ENCODE assay signal across 8 cellular contexts in the genomic region with DNA sequence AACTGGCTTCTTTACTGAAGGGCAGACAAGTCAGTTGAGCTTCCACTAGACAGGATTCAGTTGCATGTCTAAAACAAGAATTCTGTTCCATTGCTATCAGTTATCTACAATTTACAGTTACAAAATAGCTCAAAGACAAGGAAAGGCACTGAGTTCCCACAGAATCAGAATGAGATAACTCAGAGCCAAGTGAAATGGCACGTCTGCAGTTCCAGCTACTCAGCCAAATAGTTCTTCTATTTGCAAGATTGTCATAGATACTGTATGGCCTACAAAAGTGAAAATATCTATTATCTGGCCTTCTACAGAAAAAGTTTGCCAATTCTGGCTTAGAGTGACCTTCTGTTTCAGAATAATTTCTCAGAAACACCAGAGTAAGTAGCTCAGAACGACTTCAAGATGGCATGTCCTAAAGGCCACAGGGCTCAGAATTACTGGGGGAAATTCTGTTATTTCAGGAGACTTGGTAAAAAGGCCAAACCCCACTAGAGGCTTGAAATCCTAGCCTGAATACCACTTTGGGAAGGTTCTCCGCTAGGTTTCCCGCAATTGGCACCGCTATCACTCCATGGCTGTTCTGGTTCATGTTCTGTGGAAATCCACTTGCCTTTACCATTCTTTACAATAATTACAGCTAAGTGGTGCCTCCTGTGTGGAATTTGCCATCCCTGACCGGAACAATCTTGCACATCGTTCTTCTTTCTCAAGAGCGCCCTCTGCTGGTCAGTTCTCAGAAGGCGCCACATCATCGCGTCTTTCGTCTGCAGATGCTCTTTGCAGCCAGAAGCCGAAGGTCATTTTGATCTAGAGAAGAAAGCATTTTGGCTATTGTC. TPM values are rescaled to one million over a fixed set of nuclear protein-coding genes. Genes with fewer than 3 reads are reported as not detected.
DNase-seq lines count a peak whose midpoint lies in the region; ATAC-seq and TF ChIP-seq lines count a peak whose summit lies in the region.

No MANE protein-coding gene starts in this region.

- BruUV-seq in Caco-2 (replicated peaks; lab: Mats Ljungman, UMichigan), result no TSS peak

- H3K36me3 Mint-ChIP-seq in Caco-2 (ENCODE audit: insufficient read depth, unreplicated experiment), result no peaks in the 10 kb centered on the region
- no peaks in the 10 kb centered on the region for H3K36me3 Mint-ChIP-seq in T-helper 2 cell treated with Interferon-gamma antibody and Interleukin-4, amounts not matched to agents 5 μg/mL and 100 μg/mL, for 36 hours (ENCODE audit: low read depth)

- peak overlapping the region; percentile 49 for H3K27ac ChIP-seq in right cardiac atrium (ENCODE audit: low read length)

- H3K9me3 Mint-ChIP-seq in Caco-2 (ENCODE audit: unreplicated experiment), result peaks cover 5% of the 10 kb centered on the region
- no peaks in the 10 kb centered on the region for H3K9me3 Mint-ChIP-seq in T-helper 2 cell treated with Interferon-gamma antibody and Interleukin-4, amounts not matched to agents 5 μg/mL and 100 μg/mL, for 36 hours

- no peak overlapping the region for H3K27ac Mint-ChIP-seq in Caco-2 (ENCODE audit: unreplicated experiment)
- no peak overlapping the region for H3K27ac Mint-ChIP-seq in T-helper 2 cell treated with Interferon-gamma antibody and Interleukin-4, amounts not matched to agents 5 μg/mL and 100 μg/mL, for 36 hours

- no peaks in the 10 kb centered on the region for H3K27me3 Mint-ChIP-seq in Caco-2 (ENCODE audit: insufficient read depth, unreplicated experiment)
- no peaks in the 10 kb centered on the region for H3K27me3 Mint-ChIP-seq in T-helper 2 cell treated with Interferon-gamma antibody and Interleukin-4, amounts not matched to agents 5 μg/mL and 100 μg/mL, for 36 hours (ENCODE audit: low read depth)

- ATAC-seq in right cardiac atrium (peak; percentile 75 to 82), sciatic nerve (peak; percentile 90), GM21423 (IDR thresholded peaks at IDR 0.05; ENCODE audit: unreplicated experiment) (no peak)

- WGBS in right cardiac atrium, result 14% methylated on average over 13 of the region's 13 CpGs

- H3K36me3 ChIP-seq in Caco-2 (ENCODE audit: control insufficient read depth, insufficient read depth, low read length) (no peaks in the 10 kb centered on the region), HAP-1 (replicated peaks) (no peaks in the 10 kb centered on the region)

- CTCF ChIA-PET in Caco-2 (lab: Charles Lee), result interaction anchor here (0.6 to 3.1 kb wide), 7 partner anchors 10 to 202 kb away, joined by 3 to 11 read pairs (median 3); partner anchors contain the start of genes GNG2 and RTRAF

- H3K4me3 ChIP-seq in Caco-2 (ENCODE audit: low read depth, low read length) (no peak overlapping the region), HAP-1 (no peak overlapping the region), right cardiac atrium (ENCODE audit: low read length) (no peak overlapping the region)

- H3K27me3 ChIP-seq in Caco-2 (replicated peaks; ENCODE audit: control insufficient read depth, insufficient read depth, low read length) (no peaks in the 10 kb centered on the region), HAP-1 (ENCODE audit: low read depth) (no peaks in the 10 kb centered on the region), right cardiac atrium (ENCODE audit: control insufficient read depth, insufficient read depth) (no peaks in the 10 kb centered on the region)

- DNase-seq in Caco-2, result peak; percentile 73 to 86
- DNase-seq in HAP-1 (ENCODE audit: low spot score in 2 of 2), result peak; percentile 59 to 90
- DNase-seq in NCI-H1694 treated with DMSO at 0.1 percent for 48 hours (lab: John Stamatoyannopoulos, UW), result peak; percentile 60
- peak; percentile 69 for DNase-seq in T-helper 2 cell treated with Interferon-gamma antibody and Interleukin-4, amounts not matched to agents 5 μg/mL and 100 μg/mL, for 36 hours (ENCODE audit: low spot score)
- peak; percentile 35 for DNase-seq in amniotic stem cell (lab: John Stamatoyannopoulos, UW)
- peak; percentile 78 to 92 (median 89) for DNase-seq in right cardiac atrium
- peak; percentile 94 for DNase-seq in sciatic nerve (ENCODE audit: low spot score)

- intact Hi-C loops in Caco-2 (cut with micrococcal nuclease; ENCODE audit: unreplicated experiment) (loop anchor here (1.0 to 5.0 kb wide), 4 partner anchors 112 to 695 kb away; no protein-coding TSS in a partner anchor), right cardiac atrium (cut with DNase I) (loop anchor here in 2 of 4 donors (10.0 kb wide), 2 partner anchors 104 to 174 kb away; no protein-coding TSS in a partner anchor), sciatic nerve (cut with DNase I) (no loop called here)

- H3K4me1 Mint-ChIP-seq in Caco-2 (ENCODE audit: low read depth, unreplicated experiment), result no peaks in the 10 kb centered on the region
- H3K4me1 Mint-ChIP-seq in T-helper 2 cell treated with Interferon-gamma antibody and Interleukin-4, amounts not matched to agents 5 μg/mL and 100 μg/mL, for 36 hours (ENCODE audit: low read depth), result peaks cover 12% of the 10 kb centered on the region

- TF ChIP-seq CTCF in Caco-2 (IDR thresholded peaks at IDR 0.05; ENCODE audit: insufficient read depth in 1 of 2, low read depth in 1 of 2, low read length in 1 of 2, severe bottlenecking in 1 of 2, unreplicated experiment in 1 of 2), result peak; percentile 78 to 89

- POLR2A ChIA-PET in Caco-2 (lab: Charles Lee), result no interaction called here

- H3K4me3 Mint-ChIP-seq in Caco-2 (ENCODE audit: unreplicated experiment), result no peak overlapping the region
- H3K4me3 Mint-ChIP-seq in T-helper 2 cell treated with Interferon-gamma antibody and Interleukin-4, amounts not matched to agents 5 μg/mL and 100 μg/mL, for 36 hours, result no peak overlapping the region

- in situ Hi-C loops in HAP-1 (cut with MboI; ENCODE audit: low sequenced_read_pairs), result loop anchor here (25.0 kb wide), 1 partner anchor 691 kb away; no protein-coding TSS in a partner anchor

- H3K9me3 ChIP-seq in Caco-2 (no peaks in the 10 kb centered on the region; the same call in 1 of the 2 replicates), HAP-1 (no peaks in the 10 kb centered on the region), right cardiac atrium (ENCODE audit: control insufficient read depth, low read length) (no peaks in the 10 kb centered on the region)

- H3K4me1 ChIP-seq in Caco-2, result peaks cover 9% of the 10 kb centered on the region; the same call in 1 of the 2 replicates
- H3K4me1 ChIP-seq in HAP-1, result peaks cover 12% of the 10 kb centered on the region
- H3K4me1 ChIP-seq in right cardiac atrium (ENCODE audit: control insufficient read depth, insufficient read depth, low read length), result no peaks in the 10 kb centered on the region

RNA-seq across cellular contexts. Expression of gene RTRAF, which starts 10.6 kb away (rescaled TPM):
- total RNA-seq in Caco-2 (2022) (217 and 223 TPM in 2 replicates), right cardiac atrium (100 to 1,000 TPM; 160 to 217 (median 190) TPM), sciatic nerve (110 TPM)
- 190 TPM for polyA plus RNA-seq in right cardiac atrium

Comparison
In these comparisons a context has a peak if more than half of its experiments do, and no peak if none do; other contexts are left out.
1. DNase-seq: peak in every context shown above with its lines; median percentile 94 in sciatic nerve; 89 in right cardiac atrium; 80 in Caco-2; 74 in HAP-1; 69 in T-helper 2 cell treated with Interferon-gamma antibody and Interleukin-4, amounts not matched to agents 5 μg/mL and 100 μg/mL, for 36 hours; 60 in NCI-H1694 treated with DMSO at 0.1 percent for 48 hours; 35 in amniotic stem cell.